9 cellular contexts compared by ENCODE assay signal in genomic region chr17:28427982-28428381, GRCh38. TPM values are rescaled to one million over a fixed set of nuclear protein-coding genes. Genes with fewer than 3 reads are reported as not detected.
"Had no signal": no experiment of that assay in that cellular context is flagged by ENCODE, and none has a peak within 500 bp of the region (broad histone marks: within the 10 kb centered on the region; RNA-seq: fewer than 3 reads in every experiment).

No MANE protein-coding gene starts in this region.

RNA-seq across cellular contexts. Expression of gene SLC13A2, which starts 45.5 kb away (rescaled TPM):
- total RNA-seq: subcutaneous adipose tissue, temporal lobe, thoracic aorta, thyroid gland, tibial nerve, urinary bladder, uterus, vagina had no signal

RNA-seq across cellular contexts. Expression of gene VTN, which starts 57.9 kb away (rescaled TPM):
- total RNA-seq: transverse colon had no signal
